18 cellular contexts compared by ENCODE assay signal in the genomic region with DNA sequence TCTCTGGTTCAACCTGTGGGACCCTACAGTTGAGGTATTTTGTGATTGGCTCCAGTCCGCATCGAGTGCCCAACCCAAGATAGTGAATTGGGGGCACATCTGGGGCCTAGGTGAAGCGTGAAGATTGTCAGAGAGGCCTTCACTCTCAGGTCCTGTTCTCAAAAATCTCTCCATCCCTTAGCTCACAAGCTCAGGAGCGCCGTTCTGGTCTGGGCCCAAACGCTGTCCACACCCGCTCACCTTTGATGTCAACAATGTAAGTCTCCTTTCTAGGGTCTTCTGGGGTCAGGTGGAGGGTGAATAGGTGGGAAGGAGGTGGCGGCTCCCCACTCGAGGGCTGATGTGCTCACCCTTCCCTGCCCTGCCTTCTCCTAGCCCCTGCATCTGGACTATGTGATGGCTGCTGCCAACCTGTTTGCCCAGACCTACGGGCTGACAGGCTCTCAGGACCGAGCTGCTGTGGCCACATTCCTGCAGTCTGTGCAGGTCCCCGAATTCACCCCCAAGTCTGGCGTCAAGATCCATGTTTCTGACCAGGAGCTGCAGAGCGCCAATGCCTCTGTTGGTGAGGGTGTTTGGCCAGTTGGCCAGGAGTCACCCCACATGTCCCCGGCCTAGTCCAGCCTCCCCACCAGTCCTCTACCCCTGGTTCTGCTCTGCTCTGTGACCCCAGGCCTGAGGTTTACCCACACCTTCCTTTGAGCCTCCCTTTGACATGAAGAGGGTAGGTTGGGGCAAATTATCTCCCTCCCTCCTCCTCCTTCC. TPM values are rescaled to one million over a fixed set of nuclear protein-coding genes. Genes with fewer than 3 reads are reported as not detected.
DNase-seq lines count a peak whose midpoint lies in the region; ATAC-seq and TF ChIP-seq lines count a peak whose summit lies in the region.
"Had no signal": no experiment of that assay in that cellular context is flagged by ENCODE, and none has a peak within 500 bp of the region (broad histone marks: within the 10 kb centered on the region; RNA-seq: fewer than 3 reads in every experiment).

No MANE protein-coding gene starts in this region.

- peaks cover 100% of the 10 kb centered on the region for H3K36me3 ChIP-seq in right atrium auricular region
- H3K36me3 ChIP-seq in heart right ventricle: peaks cover 0 to 100% (median 9%) of the 10 kb centered on the region in 9 donors
- H3K36me3 ChIP-seq in A673 (ENCODE audit: insufficient read depth, low read length, poor library complexity, severe bottlenecking): peaks cover 98% of the 10 kb centered on the region

- H3K27me3 ChIP-seq in right atrium auricular region (no peaks in the 10 kb centered on the region), heart right ventricle (no peaks in the 10 kb centered on the region), A673 (replicated peaks; ENCODE audit: insufficient read depth, low read depth, low read length, poor library complexity) (no peaks in the 10 kb centered on the region)
- H3K27me3 ChIP-seq: BE2C had no signal

- TF ChIP-seq CTCF in right atrium auricular region (IDR thresholded peaks at IDR 0.05) (no peak), heart right ventricle (IDR thresholded peaks at IDR 0.05) (no peak), brain (conservative IDR thresholded peaks at IDR 0.05) (no peak), A673 (conservative IDR thresholded peaks at IDR 0.05; ENCODE audit: low read depth, low read length) (no peak)

- ATAC-seq in heart right ventricle (no peak), memory B cell (ENCODE audit: low read depth) (no peak), GM21367 (IDR thresholded peaks at IDR 0.05; ENCODE audit: unreplicated experiment) (no peak)
- no peak for ATAC-seq in stimulated activated effector memory CD8-positive, alpha-beta T cell treated with anti-CD3 and anti-CD28 coated beads, Interleukin-12 subunit alpha, Interleukin-12 subunit beta, amount 100 ng/mL, for 72 hours

- no TSS peak for BruUV-seq in A673 (replicated peaks; lab: Mats Ljungman, UMichigan)

- POLR2A ChIA-PET in A673 (lab: Charles Lee; ENCODE audit: low non-redundant PET): no interaction called here

- H3K4me3 ChIP-seq in right atrium auricular region (no peak overlapping the region), heart right ventricle (no peak overlapping the region), A673 (ENCODE audit: low read depth, low read length, poor library complexity, severe bottlenecking) (no peak overlapping the region)
- H3K4me3 ChIP-seq: GM23248 had no signal

- H3K9me3 Mint-ChIP-seq in brain: no peaks in the 10 kb centered on the region
- no peaks in the 10 kb centered on the region for H3K9me3 Mint-ChIP-seq in memory B cell
- H3K9me3 Mint-ChIP-seq in stimulated activated effector memory CD8-positive, alpha-beta T cell treated with anti-CD3 and anti-CD28 coated beads, Interleukin-12 subunit alpha, Interleukin-12 subunit beta, amount 100 ng/mL, for 72 hours: no peaks in the 10 kb centered on the region

- H3K27ac ChIP-seq in right atrium auricular region (peak overlapping the region; percentile 74 to 78), heart right ventricle (no peak overlapping the region), A673 (ENCODE audit: low read depth, low read length, poor library complexity, severe bottlenecking) (no peak overlapping the region)
- H3K27ac ChIP-seq: GM23248 had no signal

- H3K36me3 Mint-ChIP-seq in brain (peaks cover 92% of the 10 kb centered on the region), memory B cell (peaks cover 19% of the 10 kb centered on the region)
- peaks cover 96% of the 10 kb centered on the region for H3K36me3 Mint-ChIP-seq in stimulated activated effector memory CD8-positive, alpha-beta T cell treated with anti-CD3 and anti-CD28 coated beads, Interleukin-12 subunit alpha, Interleukin-12 subunit beta, amount 100 ng/mL, for 72 hours

- no peaks in the 10 kb centered on the region for H3K4me1 Mint-ChIP-seq in brain
- peaks cover 10% of the 10 kb centered on the region for H3K4me1 Mint-ChIP-seq in memory B cell
- H3K4me1 Mint-ChIP-seq in stimulated activated effector memory CD8-positive, alpha-beta T cell treated with anti-CD3 and anti-CD28 coated beads, Interleukin-12 subunit alpha, Interleukin-12 subunit beta, amount 100 ng/mL, for 72 hours: peaks cover 14% of the 10 kb centered on the region
- H3K4me1 Mint-ChIP-seq: CD14-positive monocyte had no signal

- no peaks in the 10 kb centered on the region for H3K9me3 ChIP-seq in right atrium auricular region
- H3K9me3 ChIP-seq in heart right ventricle: no peaks in the 10 kb centered on the region
- no peaks in the 10 kb centered on the region for H3K9me3 ChIP-seq in A673 (ENCODE audit: low read depth, low read length, poor library complexity, severe bottlenecking)
- H3K9me3 ChIP-seq: BE2C had no signal

- CTCF ChIA-PET in A673 (lab: Charles Lee): no interaction called here

- intact Hi-C loops in heart right ventricle (cut with DNase I) (loop anchor here in 2 of 10 donors (10.0 kb wide), 2 partner anchors 274 to 444 kb away; a partner anchor contains a TSS), A673 (cut with micrococcal nuclease; ENCODE audit: unreplicated experiment) (no loop called here)

- H3K27me3 Mint-ChIP-seq in brain: peaks cover 2% of the 10 kb centered on the region
- no peaks in the 10 kb centered on the region for H3K27me3 Mint-ChIP-seq in memory B cell

- no peaks in the 10 kb centered on the region for H3K4me1 ChIP-seq in right atrium auricular region
- H3K4me1 ChIP-seq in heart right ventricle: peaks cover 0 to 12% (median 0%) of the 10 kb centered on the region in 9 donors
- H3K4me1 ChIP-seq in A673 (ENCODE audit: insufficient read depth, low read length, poor library complexity, severe bottlenecking): no peaks in the 10 kb centered on the region
- H3K4me1 ChIP-seq: BE2C had no signal

- WGBS in heart right ventricle, 2 donors: 88 to 91% methylated on average over 14 to 15 of the region's 15 CpGs

- no peak for DNase-seq in right atrium auricular region (ENCODE audit: low spot score)
- DNase-seq in heart right ventricle: no peak
- no peak for DNase-seq in memory B cell (ENCODE audit: low spot score in 2 of 2)
- DNase-seq in stimulated activated effector memory CD8-positive, alpha-beta T cell treated with anti-CD3 and anti-CD28 coated beads, Interleukin-12 subunit alpha, Interleukin-12 subunit beta, amount 100 ng/mL, for 72 hours (ENCODE audit: low spot score in 2 of 2): no peak
- DNase-seq in kidney glomerular epithelial cell (lab: John Stamatoyannopoulos, UW): no peak
- no peak for DNase-seq in A673 (ENCODE audit: low spot score)
- DNase-seq: BE2C, GM23248, H7, NCI-H1092, NCI-H1417 treated with DMSO at 0.1 percent for 48 hours, NCI-H1694 treated with DMSO at 0.1 percent for 48 hours, NCI-H2081, NCI-H2227 treated with DMSO at 0.1 percent for 48 hours, NCI-H526 treated with DMSO at 0.1 percent for 48 hours had no signal

- no peak overlapping the region for H3K4me3 Mint-ChIP-seq in brain
- H3K4me3 Mint-ChIP-seq in memory B cell: no peak overlapping the region
- no peak overlapping the region for H3K4me3 Mint-ChIP-seq in stimulated activated effector memory CD8-positive, alpha-beta T cell treated with anti-CD3 and anti-CD28 coated beads, Interleukin-12 subunit alpha, Interleukin-12 subunit beta, amount 100 ng/mL, for 72 hours
- H3K4me3 Mint-ChIP-seq: CD14-positive monocyte had no signal

- H3K27ac Mint-ChIP-seq in brain (peak overlapping the region in 4 of 5 experiments; percentile 43 to 100 (median 70)), memory B cell (peak overlapping the region; percentile 49)
- peak overlapping the region; percentile 75 for H3K27ac Mint-ChIP-seq in stimulated activated effector memory CD8-positive, alpha-beta T cell treated with anti-CD3 and anti-CD28 coated beads, Interleukin-12 subunit alpha, Interleukin-12 subunit beta, amount 100 ng/mL, for 72 hours

RNA-seq across cellular contexts. Expression of a gene that starts 7.6 kb away (rescaled TPM):
- 100 to 1,000 TPM; 128 to 140 TPM for total RNA-seq in right atrium auricular region
- 100 to 1,000 TPM; 129 to 193 (median 147) TPM for total RNA-seq in heart right ventricle
- polyA plus RNA-seq in heart right ventricle: 100 to 1,000 TPM; 110 to 124 TPM
- polyA plus RNA-seq in brain (ENCODE audit: insufficient read depth, low read depth, low replicate concordance): 120 TPM
- total RNA-seq in A673 (2021): 168 and 181 TPM in 2 replicates

RNA-seq across cellular contexts. Expression of a gene that starts 17.2 kb away (rescaled TPM):
- total RNA-seq in right atrium auricular region (100 to 1,000 TPM; 102 to 136 TPM), heart right ventricle (100 to 1,000 TPM; 110 to 157 (median 128) TPM), A673 (2021) (413 and 437 TPM in 2 replicates)
- polyA plus RNA-seq in heart right ventricle (10 to 100 TPM; 90.9 to 99.4 TPM), brain (ENCODE audit: insufficient read depth, low read depth, low replicate concordance) (361 TPM)

RNA-seq across cellular contexts. Expression of a gene that starts 22.0 kb away (rescaled TPM):
- 10 to 100 TPM; 35.2 to 63.6 TPM for total RNA-seq in right atrium auricular region
- total RNA-seq in heart right ventricle: 10 to 100 TPM; 36.4 to 73.0 (median 58.6) TPM
- 10 to 100 TPM; 20.0 to 25.4 TPM for polyA plus RNA-seq in heart right ventricle
- 390 TPM for polyA plus RNA-seq in brain (ENCODE audit: insufficient read depth, low read depth, low replicate concordance)
- 122 and 134 TPM in 2 replicates for total RNA-seq in A673 (2021)

Comparison
In these comparisons a context has a peak if more than half of its experiments do, and no peak if none do; other contexts are left out.
1. H3K27ac ChIP-seq: peak in right atrium auricular region (2 of 2); none in heart right ventricle (0 of 10) and A673 (single experiment).
2. Peak in every context shown above with its lines, with median percentiles within 50 percentile points of each other: H3K27ac Mint-ChIP-seq.